In genomic region chr9:31027678-31028077, GRCh38 we compare ENCODE assay signal across 3 cellular contexts.
TF ChIP-seq lines count a peak whose summit lies in the region.

No MANE protein-coding gene starts in this region.

TF ChIP-seq in HepG2, 621 proteins besides CTCF, POLR2A, EP300 and RAD21 (continued from another document):
- TF ChIP-seq ZNF737 (CRISPR knock-in tag; IDR thresholded peaks at IDR 0.05; ENCODE audit: borderline replicate concordance) (no peak), MAFK (conservative IDR thresholded peaks at IDR 0.05 in 1 of 2, IDR thresholded peaks at IDR 0.05 in 1 of 2; ENCODE audit: low read length in 2 of 2) (peak; percentile 57 to 76; a peak in 3 of 4 replicates)
TF ChIP-seq in HepG2: peak in this region for 2.

TF ChIP-seq in IMR-90, 13 proteins besides CTCF, POLR2A, EP300 and RAD21:
- no peak for TF ChIP-seq MXI1 (IDR thresholded peaks at IDR 0.05; ENCODE audit: borderline replicate concordance, low read depth, low read length)
- TF ChIP-seq MAFK (IDR thresholded peaks at IDR 0.05; ENCODE audit: low read depth, low read length), result peak; percentile 50; the same call in 1 of the 2 replicates

TF ChIP-seq in neural cell, 6 proteins besides CTCF, POLR2A, EP300 and RAD21 (continued from another document):
- no peak for TF ChIP-seq SMC3 (conservative IDR thresholded peaks at IDR 0.05; ENCODE audit: poor library complexity)
TF ChIP-seq in neural cell: peak in this region for 1.
